Comparison of ENCODE assay signal across 1 cellular context in genomic region chr11:34302046-34302921, GRCh38.
TF ChIP-seq lines count a peak whose summit lies in the region.

No MANE protein-coding gene starts in this region.

TF ChIP-seq in GM12878, 131 proteins besides CTCF, POLR2A, EP300 and RAD21 (continued from another document and continues in another):
- TF ChIP-seq ZBTB4 (CRISPR knock-in tag; IDR thresholded peaks at IDR 0.05) (no peak), EED (IDR thresholded peaks at IDR 0.05; ENCODE audit: low read depth) (0 out of 2 replicates have a peak, but pooled peaks have one; percentile 56), ZNF217 (IDR thresholded peaks at IDR 0.05) (no peak), ZSCAN29 (IDR thresholded peaks at IDR 0.05) (no peak), MEF2B (IDR thresholded peaks at IDR 0.05; ENCODE audit: partially characterized antibody, poor library complexity, severe bottlenecking) (no peak), ZNF592 (IDR thresholded peaks at IDR 0.05) (no peak), TCF12 (IDR thresholded peaks at IDR 0.05; ENCODE audit: low read depth, low read length) (no peak), NR2C1 (IDR thresholded peaks at IDR 0.05) (no peak), ELK1 (IDR thresholded peaks at IDR 0.05; ENCODE audit: low read depth, low read length) (no peak), MLLT1 (IDR thresholded peaks at IDR 0.05) (no peak), NR2F1 (conservative IDR thresholded peaks at IDR 0.05) (no peak), ZNF24 (IDR thresholded peaks at IDR 0.05) (no peak), SPI1 (IDR thresholded peaks at IDR 0.05; ENCODE audit: borderline replicate concordance, insufficient read depth, low read depth, low read length) (no peak), BMI1 (IDR thresholded peaks at IDR 0.05; ENCODE audit: borderline replicate concordance) (no peak), POU2F2 (IDR thresholded peaks at IDR 0.05; ENCODE audit: borderline replicate concordance, low read depth, low read length) (no peak), MTA3 (IDR thresholded peaks at IDR 0.05; ENCODE audit: borderline replicate concordance, low read length) (no peak), ATF2 (IDR thresholded peaks at IDR 0.05; ENCODE audit: low read length) (peak; percentile 63; the same call in 1 of the 2 replicates), CREM (IDR thresholded peaks at IDR 0.05; ENCODE audit: low read depth) (peak; percentile 60; the same call in 1 of the 2 replicates), TARDBP (IDR thresholded peaks at IDR 0.05; ENCODE audit: borderline replicate concordance) (no peak), FOXM1 (IDR thresholded peaks at IDR 0.05; ENCODE audit: low read depth, low read length) (peak; percentile 78; the same call in 1 of the 2 replicates), ETV6 (conservative IDR thresholded peaks at IDR 0.05 in 1 of 2, IDR thresholded peaks at IDR 0.05 in 1 of 2; ENCODE audit: borderline replicate concordance in 1 of 2, low read depth in 1 of 2) (no peak), NFXL1 (IDR thresholded peaks at IDR 0.05; ENCODE audit: borderline replicate concordance) (no peak), E2F8 (IDR thresholded peaks at IDR 0.05; ENCODE audit: low read depth, partially characterized antibody) (no peak), ZBTB40 (IDR thresholded peaks at IDR 0.05; ENCODE audit: borderline replicate concordance) (no peak), SMARCA5 (IDR thresholded peaks at IDR 0.05) (no peak), MTA2 (IDR thresholded peaks at IDR 0.05; ENCODE audit: low read depth) (peak; percentile 39; the same call in 1 of the 2 replicates), SP1 (IDR thresholded peaks at IDR 0.05; ENCODE audit: low read depth, low read length) (no peak), CEBPZ (IDR thresholded peaks at IDR 0.05; ENCODE audit: low read depth, low read length) (no peak)
